In the genomic region with DNA sequence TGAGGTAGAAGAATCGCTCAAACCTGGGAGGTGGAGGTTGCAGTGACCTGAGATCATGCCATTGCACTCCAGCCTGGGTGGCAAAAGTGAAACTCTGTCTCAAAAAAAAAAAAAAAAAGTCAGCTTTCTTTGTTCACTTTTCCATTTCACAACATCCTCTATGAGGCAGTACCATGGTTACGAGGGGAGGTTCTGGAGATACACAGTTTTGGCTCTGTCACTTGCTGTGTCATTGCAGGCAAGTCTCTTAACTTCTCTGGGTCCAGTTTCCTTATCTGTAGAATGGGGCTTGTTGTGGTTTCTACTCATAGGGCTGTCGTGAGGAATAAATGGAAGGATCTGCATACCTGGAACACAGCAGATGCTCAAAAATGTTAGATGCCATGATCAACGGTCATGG, we compare ENCODE assay signal across 16 cellular contexts.
"Had no signal": no experiment of that assay in that cellular context is flagged by ENCODE, and none has a peak within 500 bp of the region (broad histone marks: within the 10 kb centered on the region; RNA-seq: fewer than 3 reads in every experiment).

No MANE protein-coding gene starts in this region.

- H3K4me3 Mint-ChIP-seq: activated naive CD8-positive, alpha-beta T cell; activated T-cell treated with anti-CD3 and anti-CD28 coated beads, Interleukin-2, amount 50 U/mL, for 24 hours; naive thymus-derived CD8-positive, alpha-beta T cell; stimulated activated naive CD8-positive, alpha-beta T cell treated with anti-CD3 and anti-CD28 coated beads, Interleukin-15, Interleukin-2, amounts not matched to agents 100 ng/mL and 50 ng/mL, for 24 hours; T-helper 2 cell treated with Interferon-gamma antibody and Interleukin-4, amounts not matched to agents 5 μg/mL and 100 μg/mL, for 36 hours had no signal

- DNase-seq: activated CD8-positive, alpha-beta memory T cell treated with anti-CD3 and anti-CD28 coated beads, Interleukin-2, amount 50 U/mL, for 4 hours; activated naive CD4-positive, alpha-beta T cell; activated T-cell treated with anti-CD3 and anti-CD28 coated beads, Interleukin-2, amount 50 U/mL, for 24 hours; adrenal gland; brain microvascular endothelial cell; central memory CD4-positive, alpha-beta T cell; effector memory CD4-positive, alpha-beta T cell; naive thymus-derived CD8-positive, alpha-beta T cell; ovary; stimulated activated CD4-positive, alpha-beta T cell treated with anti-CD3 and anti-CD28 coated beads, Interleukin-4, amount 100 ng/mL, for 4 hours; substantia nigra; thyroid gland had no signal

- H3K27ac Mint-ChIP-seq: activated naive CD8-positive, alpha-beta T cell; activated T-cell treated with anti-CD3 and anti-CD28 coated beads, Interleukin-2, amount 50 U/mL, for 24 hours; activated T-helper 2 cell treated with anti-CD3 and anti-CD28 coated beads, Interferon-gamma antibody, Interleukin-2, Interleukin-4, amounts not matched to agents 10 μg/mL and 5 μg/mL and 100 μg/mL, durations not matched to agents 14 hours and 24 hours and 36 hours; naive thymus-derived CD8-positive, alpha-beta T cell; stimulated activated naive CD8-positive, alpha-beta T cell treated with anti-CD3 and anti-CD28 coated beads, Interleukin-15, Interleukin-2, amounts not matched to agents 100 ng/mL and 50 ng/mL, for 24 hours; T-helper 2 cell treated with Interferon-gamma antibody and Interleukin-4, amounts not matched to agents 5 μg/mL and 100 μg/mL, for 36 hours had no signal

- ATAC-seq: naive thymus-derived CD8-positive, alpha-beta T cell had no signal
